In genomic region chr14:64212666-64213065, GRCh38 we compare ENCODE assay signal across 24 cellular contexts.
A peak's percentile ranks its signal among the peaks of the same experiment; 100 is the strongest.
DNase-seq lines count a peak whose midpoint lies in the region; ATAC-seq and TF ChIP-seq lines count a peak whose summit lies in the region.
"Had no signal": no experiment of that assay in that cellular context is flagged by ENCODE, and none has a peak within 500 bp of the region (broad histone marks: within the 10 kb centered on the region; RNA-seq: fewer than 3 reads in every experiment).

No MANE protein-coding gene starts in this region.

- DNase-seq in left ventricle myocardium inferior = no peak
- DNase-seq in left cardiac atrium = no peak
- DNase-seq in epithelial cell of prostate (ENCODE audit: low read depth, low spot score) = no peak
- DNase-seq in psoas muscle = no peak
- DNase-seq in upper lobe of left lung = no peak
- DNase-seq in activated naive CD4-positive, alpha-beta T cell treated with anti-CD3 and anti-CD28 coated beads for 36 hours = no peak
- no peak for DNase-seq in midbrain (lab: John Stamatoyannopoulos, UW)
- DNase-seq: activated CD4-positive, CD25-positive, alpha-beta regulatory T cell; activated CD8-positive, alpha-beta memory T cell treated with anti-CD3 and anti-CD28 coated beads, Interleukin-2, amount 10 ng/mL, durations not matched to agents 7 days and 5 days; activated gamma-delta T cell treated with Interleukin-2 at 50 U/mL for 16 hours; activated T-cell treated with anti-CD3 and anti-CD28 coated beads, Interleukin-2, amount 50 U/mL, for 48 hours; immature natural killer cell; mesenchymal stem cell; NCI-H1092; NCI-H1694 treated with DMSO at 0.1 percent for 48 hours; NCI-H510A; nucleus accumbens; stimulated activated naive CD8-positive, alpha-beta T cell treated with anti-CD3 and anti-CD28 coated beads, Interleukin-15, Interleukin-2, amounts not matched to agents 100 U/mL and 50 U/mL, for 24 hours; T-helper 1 cell had no signal

- H3K4me1 Mint-ChIP-seq in activated naive CD4-positive, alpha-beta T cell treated with anti-CD3 and anti-CD28 coated beads for 36 hours (ENCODE audit: low read depth) = no peaks in the 10 kb centered on the region
- H3K4me1 Mint-ChIP-seq: immature natural killer cell had no signal

- no peak overlapping the region for H3K27ac Mint-ChIP-seq in activated naive CD4-positive, alpha-beta T cell treated with anti-CD3 and anti-CD28 coated beads for 36 hours
- H3K27ac Mint-ChIP-seq: activated CD8-positive, alpha-beta memory T cell treated with anti-CD3 and anti-CD28 coated beads, Interleukin-2, amount 10 ng/mL, durations not matched to agents 7 days and 5 days had no signal

- 94 to 98% (median 95%) methylated on average over 8 of the region's 8 CpGs for WGBS in psoas muscle, 3 donors
- WGBS in upper lobe of left lung, 2 donors = 85 to 89% methylated on average over 8 of the region's 8 CpGs

- ATAC-seq in left cardiac atrium (no peak), psoas muscle (no peak), upper lobe of left lung (ENCODE audit: low FRiP score in 2 of 2) (no peak), HG02981 (IDR thresholded peaks at IDR 0.05; ENCODE audit: unreplicated experiment) (no peak)
- ATAC-seq: activated CD8-positive, alpha-beta memory T cell treated with anti-CD3 and anti-CD28 coated beads, Interleukin-2, amount 10 ng/mL, durations not matched to agents 7 days and 5 days; stimulated activated naive CD8-positive, alpha-beta T cell treated with anti-CD3 and anti-CD28 coated beads, Interleukin-15, Interleukin-2, amounts not matched to agents 100 U/mL and 50 U/mL, for 24 hours had no signal

- intact Hi-C loops in left ventricle myocardium inferior (cut with micrococcal nuclease) (no loop called here), left cardiac atrium (cut with DNase I) (no loop called here), psoas muscle (cut with DNase I) (loop anchor here in 1 of 2 donors (10.0 kb wide), 1 partner anchor 82 kb away; the partner anchor contains the start of gene ESR2)
- intact Hi-C loops in activated naive CD4-positive, alpha-beta T cell treated with anti-CD3 and anti-CD28 coated beads for 36 hours (cut with micrococcal nuclease) = no loop called here

- H3K4me3 ChIP-seq in left ventricle myocardium inferior = no peak overlapping the region
- no peak overlapping the region for H3K4me3 ChIP-seq in psoas muscle
- H3K4me3 ChIP-seq in upper lobe of left lung = no peak overlapping the region
- H3K4me3 ChIP-seq: SK-N-MC, skin epidermis, thoracic aorta had no signal

- TF ChIP-seq CTCF in left ventricle myocardium inferior (IDR thresholded peaks at IDR 0.05; ENCODE audit: borderline replicate concordance) (no peak), psoas muscle (IDR thresholded peaks at IDR 0.05) (no peak), upper lobe of left lung (IDR thresholded peaks at IDR 0.05) (no peak)

- H3K27me3 Mint-ChIP-seq in activated naive CD4-positive, alpha-beta T cell treated with anti-CD3 and anti-CD28 coated beads for 36 hours (ENCODE audit: low read depth) = no peaks in the 10 kb centered on the region
- H3K27me3 Mint-ChIP-seq: activated CD8-positive, alpha-beta memory T cell treated with anti-CD3 and anti-CD28 coated beads, Interleukin-2, amount 10 ng/mL, durations not matched to agents 7 days and 5 days had no signal

- no peak for TF ChIP-seq EP300 in upper lobe of left lung (IDR thresholded peaks at IDR 0.05)

- no peaks in the 10 kb centered on the region for H3K9me3 ChIP-seq in left ventricle myocardium inferior (replicated peaks)
- H3K9me3 ChIP-seq in psoas muscle = no peaks in the 10 kb centered on the region
- H3K9me3 ChIP-seq in upper lobe of left lung = no peaks in the 10 kb centered on the region
- H3K9me3 ChIP-seq: thoracic aorta had no signal

- H3K27me3 ChIP-seq in left ventricle myocardium inferior (ENCODE audit: low read depth) (no peaks in the 10 kb centered on the region), psoas muscle (ENCODE audit: insufficient read depth in 3 of 3, low read length in 2 of 3) (no peaks in the 10 kb centered on the region), upper lobe of left lung (no peaks in the 10 kb centered on the region)

- no peaks in the 10 kb centered on the region for H3K9me3 Mint-ChIP-seq in activated naive CD4-positive, alpha-beta T cell treated with anti-CD3 and anti-CD28 coated beads for 36 hours
- H3K9me3 Mint-ChIP-seq: immature natural killer cell had no signal

- peak overlapping the region; percentile 94 for H3K27ac ChIP-seq in left ventricle myocardium inferior (replicated peaks)
- H3K27ac ChIP-seq in epithelial cell of prostate = peak overlapping the region; percentile 63
- peak overlapping the region; percentile 90 for H3K27ac ChIP-seq in psoas muscle
- peak overlapping the region; percentile 10 to 63 (median 43) for H3K27ac ChIP-seq in upper lobe of left lung
- H3K27ac ChIP-seq: RWPE1, SK-N-MC, skin epidermis had no signal

- H3K4me3 Mint-ChIP-seq in activated naive CD4-positive, alpha-beta T cell treated with anti-CD3 and anti-CD28 coated beads for 36 hours = no peak overlapping the region
- H3K4me3 Mint-ChIP-seq: activated CD8-positive, alpha-beta memory T cell treated with anti-CD3 and anti-CD28 coated beads, Interleukin-2, amount 10 ng/mL, durations not matched to agents 7 days and 5 days; immature natural killer cell had no signal

- H3K4me1 ChIP-seq in left ventricle myocardium inferior (peaks cover 80% of the 10 kb centered on the region), psoas muscle (peaks cover 28% of the 10 kb centered on the region), upper lobe of left lung (peaks cover 0 to 29% (median 9%) of the 10 kb centered on the region in 4 donors)

- CTCF ChIA-PET in activated naive CD4-positive, alpha-beta T cell treated with anti-CD3 and anti-CD28 coated beads for 36 hours (lab: Charles Lee) = interaction anchor here (1.3 kb wide), 1 partner anchor 83 kb away, joined by 3 read pairs; no protein-coding TSS in a partner anchor

- TF ChIP-seq POLR2A in upper lobe of left lung (IDR thresholded peaks at IDR 0.05) = no peak

- peaks cover 81% of the 10 kb centered on the region for H3K36me3 ChIP-seq in left ventricle myocardium inferior
- H3K36me3 ChIP-seq in psoas muscle (ENCODE audit: insufficient read depth in 1 of 2, low read depth in 1 of 2) = peaks cover 0 to 97% of the 10 kb centered on the region in 2 donors
- H3K36me3 ChIP-seq in upper lobe of left lung = peaks cover 18 to 98% (median 56%) of the 10 kb centered on the region in 4 donors

- peaks cover 13% of the 10 kb centered on the region for H3K36me3 Mint-ChIP-seq in activated naive CD4-positive, alpha-beta T cell treated with anti-CD3 and anti-CD28 coated beads for 36 hours (ENCODE audit: low read depth)

Comparison
In these comparisons a context has a peak if more than half of its experiments do, and no peak if none do; other contexts are left out.
1. H3K27ac ChIP-seq: peak in every context shown above with its lines; median percentile 94 in left ventricle myocardium inferior; 90 in psoas muscle; 63 in epithelial cell of prostate; 43 in upper lobe of left lung.